1 cellular context compared by ENCODE assay signal in the genomic region with DNA sequence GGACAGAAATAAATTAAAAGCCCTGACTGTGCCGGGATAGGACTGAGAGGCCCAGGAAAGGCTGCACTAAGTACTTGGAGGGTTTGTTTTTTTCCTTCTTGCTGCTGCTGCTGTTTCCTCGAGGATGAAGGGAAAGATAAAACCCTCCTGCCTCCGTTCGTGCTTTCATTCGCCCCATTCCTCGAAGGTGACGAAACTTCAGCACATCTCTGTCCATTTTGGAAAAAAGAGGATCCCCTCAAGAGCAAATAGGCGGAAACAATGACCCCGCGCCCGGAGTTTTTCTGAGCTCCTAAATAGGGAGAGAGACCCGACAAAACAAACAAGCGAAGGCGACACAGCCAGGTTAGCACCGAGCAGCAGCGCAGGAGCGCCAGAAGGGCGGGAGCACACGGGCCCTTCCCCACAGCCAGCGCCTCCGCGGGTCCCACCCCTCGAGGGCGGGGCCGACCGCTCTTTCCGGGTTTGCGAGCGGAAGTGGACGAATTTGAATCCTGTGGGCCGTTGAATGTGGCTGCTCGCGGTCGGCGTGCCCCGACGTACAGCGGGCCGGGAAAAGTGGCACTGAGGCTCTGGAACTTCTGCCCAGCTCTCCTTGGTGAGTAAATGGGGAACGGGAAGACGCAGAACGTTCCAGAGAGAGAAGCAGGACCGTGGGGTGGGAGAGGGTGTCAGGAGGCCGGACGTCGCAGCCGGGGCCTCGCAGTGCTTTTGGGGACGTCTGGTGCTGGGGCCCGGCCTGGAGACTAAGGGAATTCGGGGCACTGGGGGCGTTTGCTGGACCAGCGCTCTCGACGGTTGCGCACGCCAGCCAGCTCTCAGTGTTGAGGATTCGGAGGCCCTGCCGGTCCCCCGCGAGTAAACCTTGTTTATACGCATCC.
A peak's percentile ranks its signal among the peaks of the same experiment; 100 is the strongest.
TF ChIP-seq lines count a peak whose summit lies in the region.

A gene with protein sequence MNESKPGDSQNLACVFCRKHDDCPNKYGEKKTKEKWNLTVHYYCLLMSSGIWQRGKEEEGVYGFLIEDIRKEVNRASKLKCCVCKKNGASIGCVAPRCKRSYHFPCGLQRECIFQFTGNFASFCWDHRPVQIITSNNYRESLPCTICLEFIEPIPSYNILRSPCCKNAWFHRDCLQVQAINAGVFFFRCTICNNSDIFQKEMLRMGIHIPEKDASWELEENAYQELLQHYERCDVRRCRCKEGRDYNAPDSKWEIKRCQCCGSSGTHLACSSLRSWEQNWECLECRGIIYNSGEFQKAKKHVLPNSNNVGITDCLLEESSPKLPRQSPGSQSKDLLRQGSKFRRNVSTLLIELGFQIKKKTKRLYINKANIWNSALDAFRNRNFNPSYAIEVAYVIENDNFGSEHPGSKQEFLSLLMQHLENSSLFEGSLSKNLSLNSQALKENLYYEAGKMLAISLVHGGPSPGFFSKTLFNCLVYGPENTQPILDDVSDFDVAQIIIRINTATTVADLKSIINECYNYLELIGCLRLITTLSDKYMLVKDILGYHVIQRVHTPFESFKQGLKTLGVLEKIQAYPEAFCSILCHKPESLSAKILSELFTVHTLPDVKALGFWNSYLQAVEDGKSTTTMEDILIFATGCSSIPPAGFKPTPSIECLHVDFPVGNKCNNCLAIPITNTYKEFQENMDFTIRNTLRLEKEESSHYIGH (plus strand): TSS at position 484 of the 881 bp plus-strand sequence. CDS start 21,922 bp downstream, outside the sequence.

TF ChIP-seq in HepG2, 621 proteins besides CTCF, POLR2A, EP300 and RAD21 (continued from another document and continues in another):
- TF ChIP-seq, protein P1, sequence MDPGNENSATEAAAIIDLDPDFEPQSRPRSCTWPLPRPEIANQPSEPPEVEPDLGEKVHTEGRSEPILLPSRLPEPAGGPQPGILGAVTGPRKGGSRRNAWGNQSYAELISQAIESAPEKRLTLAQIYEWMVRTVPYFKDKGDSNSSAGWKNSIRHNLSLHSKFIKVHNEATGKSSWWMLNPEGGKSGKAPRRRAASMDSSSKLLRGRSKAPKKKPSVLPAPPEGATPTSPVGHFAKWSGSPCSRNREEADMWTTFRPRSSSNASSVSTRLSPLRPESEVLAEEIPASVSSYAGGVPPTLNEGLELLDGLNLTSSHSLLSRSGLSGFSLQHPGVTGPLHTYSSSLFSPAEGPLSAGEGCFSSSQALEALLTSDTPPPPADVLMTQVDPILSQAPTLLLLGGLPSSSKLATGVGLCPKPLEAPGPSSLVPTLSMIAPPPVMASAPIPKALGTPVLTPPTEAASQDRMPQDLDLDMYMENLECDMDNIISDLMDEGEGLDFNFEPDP (CRISPR knock-in tag; conservative IDR thresholded peaks at IDR 0.05): 0 out of 2 replicates have a peak, but pooled peaks have one; percentile 97
- TF ChIP-seq ZNF550 (CRISPR knock-in tag; IDR thresholded peaks at IDR 0.05; ENCODE audit: borderline replicate concordance): peak; percentile 98; the same call in 1 of the 2 replicates
- peak; percentile 90 for TF ChIP-seq ZNF331 (CRISPR knock-in tag; IDR thresholded peaks at IDR 0.05)
- TF ChIP-seq HNRNPK (IDR thresholded peaks at IDR 0.05; ENCODE audit: low read depth, low read length, poor library complexity, severe bottlenecking): peak; percentile 68
- TF ChIP-seq ZNF160 (CRISPR knock-in tag; IDR thresholded peaks at IDR 0.05): peak; percentile 86
- peak; percentile 95 for TF ChIP-seq RFXANK (CRISPR knock-in tag; IDR thresholded peaks at IDR 0.05)
- no peak for TF ChIP-seq MBD4 (IDR thresholded peaks at IDR 0.05; ENCODE audit: borderline replicate concordance, low read length)
- TF ChIP-seq ZNF10 (CRISPR knock-in tag; IDR thresholded peaks at IDR 0.05; ENCODE audit: borderline replicate concordance, low read depth): no peak
- TF ChIP-seq ZNF292 (CRISPR knock-in tag; IDR thresholded peaks at IDR 0.05; ENCODE audit: borderline replicate concordance, low read depth): peak; percentile 100
- no peak for TF ChIP-seq ATF7 (IDR thresholded peaks at IDR 0.05)
- TF ChIP-seq ATF7 (CRISPR knock-in tag; IDR thresholded peaks at IDR 0.05): peak; percentile 91
- TF ChIP-seq ZBTB10 (CRISPR knock-in tag; IDR thresholded peaks at IDR 0.05; ENCODE audit: borderline replicate concordance): peak; percentile 78
- TF ChIP-seq CENPT (CRISPR knock-in tag; IDR thresholded peaks at IDR 0.05; ENCODE audit: low read depth): peak; percentile 96; the same call in 1 of the 2 replicates
- peak; percentile 98 for TF ChIP-seq REPIN1 (CRISPR knock-in tag; IDR thresholded peaks at IDR 0.05; ENCODE audit: borderline replicate concordance, low read depth)
- TF ChIP-seq CHD4 (IDR thresholded peaks at IDR 0.05; ENCODE audit: borderline replicate concordance, low read length): peak; percentile 20; the same call in 1 of the 2 replicates
- no peak; the same call in 1 of the 2 replicates for TF ChIP-seq AKAP8 (CRISPR knock-in tag; IDR thresholded peaks at IDR 0.05)
- TF ChIP-seq ZBTB43 (CRISPR knock-in tag; conservative IDR thresholded peaks at IDR 0.05): peak; percentile 90
- TF ChIP-seq ZNF766 (CRISPR knock-in tag; IDR thresholded peaks at IDR 0.05; ENCODE audit: borderline replicate concordance): peak; percentile 57; the same call in 1 of the 2 replicates
- TF ChIP-seq, protein P2, sequence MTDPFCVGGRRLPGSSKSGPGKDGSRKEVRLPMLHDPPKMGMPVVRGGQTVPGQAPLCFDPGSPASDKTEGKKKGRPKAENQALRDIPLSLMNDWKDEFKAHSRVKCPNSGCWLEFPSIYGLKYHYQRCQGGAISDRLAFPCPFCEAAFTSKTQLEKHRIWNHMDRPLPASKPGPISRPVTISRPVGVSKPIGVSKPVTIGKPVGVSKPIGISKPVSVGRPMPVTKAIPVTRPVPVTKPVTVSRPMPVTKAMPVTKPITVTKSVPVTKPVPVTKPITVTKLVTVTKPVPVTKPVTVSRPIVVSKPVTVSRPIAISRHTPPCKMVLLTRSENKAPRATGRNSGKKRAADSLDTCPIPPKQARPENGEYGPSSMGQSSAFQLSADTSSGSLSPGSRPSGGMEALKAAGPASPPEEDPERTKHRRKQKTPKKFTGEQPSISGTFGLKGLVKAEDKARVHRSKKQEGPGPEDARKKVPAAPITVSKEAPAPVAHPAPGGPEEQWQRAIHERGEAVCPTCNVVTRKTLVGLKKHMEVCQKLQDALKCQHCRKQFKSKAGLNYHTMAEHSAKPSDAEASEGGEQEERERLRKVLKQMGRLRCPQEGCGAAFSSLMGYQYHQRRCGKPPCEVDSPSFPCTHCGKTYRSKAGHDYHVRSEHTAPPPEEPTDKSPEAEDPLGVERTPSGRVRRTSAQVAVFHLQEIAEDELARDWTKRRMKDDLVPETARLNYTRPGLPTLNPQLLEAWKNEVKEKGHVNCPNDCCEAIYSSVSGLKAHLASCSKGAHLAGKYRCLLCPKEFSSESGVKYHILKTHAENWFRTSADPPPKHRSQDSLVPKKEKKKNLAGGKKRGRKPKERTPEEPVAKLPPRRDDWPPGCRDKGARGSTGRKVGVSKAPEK (CRISPR knock-in tag; IDR thresholded peaks at IDR 0.05; ENCODE audit: borderline replicate concordance): peak; percentile 99
- peak; percentile 70; the same call in 1 of the 2 replicates for TF ChIP-seq ZNF136 (CRISPR knock-in tag; IDR thresholded peaks at IDR 0.05; ENCODE audit: low read depth)
- TF ChIP-seq MLX (CRISPR knock-in tag; IDR thresholded peaks at IDR 0.05): peak; percentile 74; the same call in 1 of the 2 replicates
- peak; percentile 94; the same call in 1 of the 2 replicates for TF ChIP-seq EED (CRISPR knock-in tag; IDR thresholded peaks at IDR 0.05)
- peak; percentile 4; the same call in 1 of the 2 replicates for TF ChIP-seq SUZ12 (IDR thresholded peaks at IDR 0.05; ENCODE audit: low read depth, low read length)
- TF ChIP-seq PHF5A (CRISPR knock-in tag; IDR thresholded peaks at IDR 0.05; ENCODE audit: low read depth, unreplicated experiment): peak; percentile 79
- peak; percentile 93 for TF ChIP-seq MEIS1 (CRISPR knock-in tag; IDR thresholded peaks at IDR 0.05; ENCODE audit: borderline replicate concordance)
- TF ChIP-seq MIXL1 (CRISPR knock-in tag; IDR thresholded peaks at IDR 0.05): peak; percentile 94
- TF ChIP-seq ZNF629 (CRISPR knock-in tag; conservative IDR thresholded peaks at IDR 0.05): peak; percentile 59
- peak; percentile 98 for TF ChIP-seq POLR2AphosphoS5 (IDR thresholded peaks at IDR 0.05; ENCODE audit: low read depth, low read length)
- TF ChIP-seq, protein P3, sequence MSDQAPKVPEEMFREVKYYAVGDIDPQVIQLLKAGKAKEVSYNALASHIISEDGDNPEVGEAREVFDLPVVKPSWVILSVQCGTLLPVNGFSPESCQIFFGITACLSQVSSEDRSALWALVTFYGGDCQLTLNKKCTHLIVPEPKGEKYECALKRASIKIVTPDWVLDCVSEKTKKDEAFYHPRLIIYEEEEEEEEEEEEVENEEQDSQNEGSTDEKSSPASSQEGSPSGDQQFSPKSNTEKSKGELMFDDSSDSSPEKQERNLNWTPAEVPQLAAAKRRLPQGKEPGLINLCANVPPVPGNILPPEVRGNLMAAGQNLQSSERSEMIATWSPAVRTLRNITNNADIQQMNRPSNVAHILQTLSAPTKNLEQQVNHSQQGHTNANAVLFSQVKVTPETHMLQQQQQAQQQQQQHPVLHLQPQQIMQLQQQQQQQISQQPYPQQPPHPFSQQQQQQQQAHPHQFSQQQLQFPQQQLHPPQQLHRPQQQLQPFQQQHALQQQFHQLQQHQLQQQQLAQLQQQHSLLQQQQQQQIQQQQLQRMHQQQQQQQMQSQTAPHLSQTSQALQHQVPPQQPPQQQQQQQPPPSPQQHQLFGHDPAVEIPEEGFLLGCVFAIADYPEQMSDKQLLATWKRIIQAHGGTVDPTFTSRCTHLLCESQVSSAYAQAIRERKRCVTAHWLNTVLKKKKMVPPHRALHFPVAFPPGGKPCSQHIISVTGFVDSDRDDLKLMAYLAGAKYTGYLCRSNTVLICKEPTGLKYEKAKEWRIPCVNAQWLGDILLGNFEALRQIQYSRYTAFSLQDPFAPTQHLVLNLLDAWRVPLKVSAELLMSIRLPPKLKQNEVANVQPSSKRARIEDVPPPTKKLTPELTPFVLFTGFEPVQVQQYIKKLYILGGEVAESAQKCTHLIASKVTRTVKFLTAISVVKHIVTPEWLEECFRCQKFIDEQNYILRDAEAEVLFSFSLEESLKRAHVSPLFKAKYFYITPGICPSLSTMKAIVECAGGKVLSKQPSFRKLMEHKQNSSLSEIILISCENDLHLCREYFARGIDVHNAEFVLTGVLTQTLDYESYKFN (CRISPR knock-in tag; conservative IDR thresholded peaks at IDR 0.05): peak; percentile 73
- peak; percentile 92 for TF ChIP-seq ZBTB7B (CRISPR knock-in tag; IDR thresholded peaks at IDR 0.05)
- TF ChIP-seq FUBP1 (CRISPR knock-in tag; IDR thresholded peaks at IDR 0.05; ENCODE audit: borderline replicate concordance): no peak
- TF ChIP-seq NKX3-1 (CRISPR knock-in tag; IDR thresholded peaks at IDR 0.05): peak; percentile 94
- TF ChIP-seq HNRNPLL (IDR thresholded peaks at IDR 0.05; ENCODE audit: low read depth, low read length, poor library complexity, severe bottlenecking): peak; percentile 94
- TF ChIP-seq FOXK1 (CRISPR knock-in tag; IDR thresholded peaks at IDR 0.05; ENCODE audit: borderline replicate concordance, low read depth): peak; percentile 96
